Comparison of ENCODE assay signal across 11 cellular contexts in genomic region chr14:70338550-70338949, GRCh38.
"Had no signal": no experiment of that assay in that cellular context is flagged by ENCODE, and none has a peak within 500 bp of the region (broad histone marks: within the 10 kb centered on the region; RNA-seq: fewer than 3 reads in every experiment).

No MANE protein-coding gene starts in this region.

- H3K27ac ChIP-seq: GM23248, HL-60, KMS-11 had no signal

- H3K4me1 ChIP-seq: HAP-1 had no signal

- H3K9me3 ChIP-seq: HAP-1 had no signal

- H3K4me3 ChIP-seq: GM23248, HAP-1, K562 had no signal

- H3K4me3 Mint-ChIP-seq: HFFc6 had no signal

- DNase-seq: GM23248, GOT3, H7, HFFc6, IMR-90, Karpas-422 had no signal

- ATAC-seq: HCT116, K562 had no signal

- H3K27ac Mint-ChIP-seq: HFFc6 had no signal

- FAIRE-seq: K562 had no signal
